14 cellular contexts compared by ENCODE assay signal in the genomic region with DNA sequence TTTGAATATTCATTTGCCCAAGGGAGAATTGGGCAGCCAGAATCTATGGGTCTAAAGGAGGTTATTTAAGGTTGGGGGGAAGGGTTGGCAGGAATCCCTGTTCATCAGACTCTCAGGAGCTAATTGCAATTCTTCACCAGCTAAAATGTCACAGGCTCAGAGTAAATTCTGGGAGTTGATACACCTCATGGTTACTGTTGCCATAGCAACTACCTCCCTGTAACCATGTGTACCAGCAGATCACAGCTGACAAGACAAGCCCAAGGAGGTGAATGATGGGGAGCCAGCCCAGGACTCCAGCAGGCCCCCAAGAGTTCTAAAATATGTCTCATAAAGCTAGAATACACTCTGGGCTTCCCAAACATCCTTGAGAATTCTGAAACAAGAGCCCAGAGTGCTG.
A peak's percentile ranks its signal among the peaks of the same experiment; 100 is the strongest.
DNase-seq lines count a peak whose midpoint lies in the region.
"Had no signal": no experiment of that assay in that cellular context is flagged by ENCODE, and none has a peak within 500 bp of the region (broad histone marks: within the 10 kb centered on the region; RNA-seq: fewer than 3 reads in every experiment).

No MANE protein-coding gene starts in this region.

- peak; percentile 57 for DNase-seq in NCI-H748 (lab: John Stamatoyannopoulos, UW; ENCODE audit: unreplicated experiment)
- DNase-seq in NCI-H748 treated with DMSO at 0.1 percent for 48 hours (lab: John Stamatoyannopoulos, UW): no peak
- peak; percentile 24 for DNase-seq in NCI-H1436 treated with DMSO at 0.1 percent for 48 hours (lab: John Stamatoyannopoulos, UW)
- DNase-seq in ecto neural progenitor cell (ENCODE audit: low spot score): peak; percentile 30
- DNase-seq in putamen (ENCODE audit: low spot score): peak; percentile 71
- no peak for DNase-seq in OCI-M2 (lab: John Stamatoyannopoulos, UW; ENCODE audit: unreplicated experiment)
- DNase-seq in glomerular visceral epithelial cell (ENCODE audit: extremely low spot score): no peak
- DNase-seq in activated CD4-positive, alpha-beta T cell treated with anti-CD3 and anti-CD28 coated beads, Interleukin-2, amount 10 ng/mL, durations not matched to agents 24 days and 14 days: no peak
- DNase-seq: immature natural killer cell, NCI-H187, NCI-H526 treated with DMSO at 0.1 percent for 48 hours, uterus had no signal

- no peaks in the 10 kb centered on the region for H3K36me3 Mint-ChIP-seq in activated CD4-positive, alpha-beta T cell treated with anti-CD3 and anti-CD28 coated beads, Interleukin-2, amount 10 ng/mL, durations not matched to agents 24 days and 14 days (ENCODE audit: low read depth)

- no peak overlapping the region for H3K4me3 Mint-ChIP-seq in activated CD4-positive, alpha-beta T cell treated with anti-CD3 and anti-CD28 coated beads, Interleukin-2, amount 10 ng/mL, durations not matched to agents 24 days and 14 days
- H3K4me3 Mint-ChIP-seq: immature natural killer cell; neural crest cell; stimulated activated naive CD8-positive, alpha-beta T cell treated with anti-CD3 and anti-CD28 coated beads, Interleukin-15, Interleukin-2, amounts not matched to agents 100 ng/mL and 50 ng/mL, for 24 hours had no signal

- intact Hi-C loops in activated CD4-positive, alpha-beta T cell treated with anti-CD3 and anti-CD28 coated beads, Interleukin-2, amount 10 ng/mL, durations not matched to agents 24 days and 14 days (cut with micrococcal nuclease): no loop called here

- peaks cover 2% of the 10 kb centered on the region for H3K4me1 Mint-ChIP-seq in activated CD4-positive, alpha-beta T cell treated with anti-CD3 and anti-CD28 coated beads, Interleukin-2, amount 10 ng/mL, durations not matched to agents 24 days and 14 days
- H3K4me1 Mint-ChIP-seq: immature natural killer cell, neural crest cell had no signal

- peaks cover 21% of the 10 kb centered on the region for H3K27me3 Mint-ChIP-seq in activated CD4-positive, alpha-beta T cell treated with anti-CD3 and anti-CD28 coated beads, Interleukin-2, amount 10 ng/mL, durations not matched to agents 24 days and 14 days

- no peak overlapping the region for H3K27ac Mint-ChIP-seq in activated CD4-positive, alpha-beta T cell treated with anti-CD3 and anti-CD28 coated beads, Interleukin-2, amount 10 ng/mL, durations not matched to agents 24 days and 14 days
- H3K27ac Mint-ChIP-seq: immature natural killer cell; stimulated activated naive CD8-positive, alpha-beta T cell treated with anti-CD3 and anti-CD28 coated beads, Interleukin-15, Interleukin-2, amounts not matched to agents 100 ng/mL and 50 ng/mL, for 24 hours had no signal

- no peaks in the 10 kb centered on the region for H3K9me3 Mint-ChIP-seq in activated CD4-positive, alpha-beta T cell treated with anti-CD3 and anti-CD28 coated beads, Interleukin-2, amount 10 ng/mL, durations not matched to agents 24 days and 14 days
- H3K9me3 Mint-ChIP-seq: immature natural killer cell; neural crest cell; stimulated activated naive CD8-positive, alpha-beta T cell treated with anti-CD3 and anti-CD28 coated beads, Interleukin-15, Interleukin-2, amounts not matched to agents 100 ng/mL and 50 ng/mL, for 24 hours had no signal

Comparison
In these comparisons a context has a peak if more than half of its experiments do, and no peak if none do; other contexts are left out.
1. DNase-seq: peak in NCI-H748 (single experiment), NCI-H1436 treated with DMSO at 0.1 percent for 48 hours (single experiment), ecto neural progenitor cell (single experiment) and putamen (single experiment); none in NCI-H748 treated with DMSO at 0.1 percent for 48 hours (single experiment), OCI-M2 (single experiment), glomerular visceral epithelial cell (single experiment) and activated CD4-positive, alpha-beta T cell treated with anti-CD3 and anti-CD28 coated beads, Interleukin-2, amount 10 ng/mL, durations not matched to agents 24 days and 14 days (single experiment).